In the genomic region with DNA sequence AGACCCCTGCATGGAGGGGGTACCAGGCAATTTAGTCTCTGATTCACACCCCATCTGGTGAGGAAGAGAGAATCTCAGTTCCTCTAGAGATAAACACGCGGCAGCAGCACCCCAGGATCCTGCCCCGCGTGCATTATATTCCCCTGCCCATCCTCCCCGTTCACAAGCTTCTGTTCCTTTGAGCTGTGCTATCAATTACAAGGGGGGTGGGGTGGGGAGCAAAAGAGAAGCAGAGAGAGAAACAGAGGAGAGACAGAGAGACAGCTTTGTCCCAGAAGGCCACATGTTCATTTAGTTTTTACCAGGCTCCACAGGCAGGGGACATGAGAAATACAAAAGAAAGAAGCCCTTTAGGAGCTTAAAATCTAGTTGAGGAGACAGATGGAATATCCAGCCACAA, we compare ENCODE assay signal across 18 cellular contexts. TPM values are rescaled to one million over a fixed set of nuclear protein-coding genes. Genes with fewer than 3 reads are reported as not detected.
DNase-seq lines count a peak whose midpoint lies in the region; ATAC-seq, FAIRE-seq and TF ChIP-seq lines count a peak whose summit lies in the region.
"Had no signal": no experiment of that assay in that cellular context is flagged by ENCODE, and none has a peak within 500 bp of the region (broad histone marks: within the 10 kb centered on the region; RNA-seq: fewer than 3 reads in every experiment).

No MANE protein-coding gene starts in this region.

- no peak overlapping the region for H2AFZ ChIP-seq in neural progenitor cell (replicated peaks)

- H3K9me3 ChIP-seq in endodermal cell (ENCODE audit: control insufficient read depth, low read length) (no peaks in the 10 kb centered on the region), neural progenitor cell (ENCODE audit: low read depth) (no peaks in the 10 kb centered on the region), suprapubic skin (no peaks in the 10 kb centered on the region)

- TF ChIP-seq CTCF in D721Med (IDR thresholded peaks at IDR 0.05; ENCODE audit: insufficient read depth, missing control alignments) (no peak), endodermal cell (conservative IDR thresholded peaks at IDR 0.05) (no peak), neural progenitor cell (IDR thresholded peaks at IDR 0.05) (no peak), suprapubic skin (IDR thresholded peaks at IDR 0.05) (no peak)

- H3K36me3 Mint-ChIP-seq in endodermal cell (ENCODE audit: low read depth) (peaks cover 3% of the 10 kb centered on the region), neural progenitor cell (peaks cover 18% of the 10 kb centered on the region)

- H3K4me1 ChIP-seq in endodermal cell (ENCODE audit: control insufficient read depth, insufficient read depth, low read length): peaks cover 25% of the 10 kb centered on the region
- peaks cover 60% of the 10 kb centered on the region for H3K4me1 ChIP-seq in neural progenitor cell
- H3K4me1 ChIP-seq in suprapubic skin: no peaks in the 10 kb centered on the region

- H3K4me3 Mint-ChIP-seq in endodermal cell (no peak overlapping the region), neural progenitor cell (peak overlapping the region; percentile 73)
- H3K4me3 Mint-ChIP-seq: activated CD4-positive, alpha-beta memory T cell treated with anti-CD3 and anti-CD28 coated beads, Interleukin-2, amount 10 ng/mL, durations not matched to agents 7 days and 5 days; activated T-helper 1 cell treated with anti-CD3 and anti-CD28 coated beads, Interleukin-12 subunit alpha, Interleukin-12 subunit beta, Interleukin-2, Interleukin-4 antibody, amounts not matched to agents 30 ng/mL and 10 ng/mL and 1 ng/mL, durations not matched to agents 14 hours and 24 hours and 36 hours had no signal

- H3K9me3 Mint-ChIP-seq in endodermal cell (no peaks in the 10 kb centered on the region), neural progenitor cell (no peaks in the 10 kb centered on the region)
- H3K9me3 Mint-ChIP-seq: activated CD4-positive, alpha-beta memory T cell treated with anti-CD3 and anti-CD28 coated beads, Interleukin-2, amount 10 ng/mL, durations not matched to agents 7 days and 5 days; activated T-helper 1 cell treated with anti-CD3 and anti-CD28 coated beads, Interleukin-12 subunit alpha, Interleukin-12 subunit beta, Interleukin-2, Interleukin-4 antibody, amounts not matched to agents 30 ng/mL and 10 ng/mL and 1 ng/mL, durations not matched to agents 14 hours and 24 hours and 36 hours had no signal

- no peak overlapping the region for H3K4me3 ChIP-seq in endodermal cell (ENCODE audit: low read length)
- H3K4me3 ChIP-seq in neural progenitor cell: peak overlapping the region; percentile 28
- H3K4me3 ChIP-seq in suprapubic skin: no peak overlapping the region
- H3K4me3 ChIP-seq: lung had no signal

- H3K79me2 ChIP-seq in neural progenitor cell (ENCODE audit: low read depth): no peaks in the 10 kb centered on the region

- H3K9ac ChIP-seq in endodermal cell (ENCODE audit: extremely low read depth, low read length, poor library complexity, severe bottlenecking): no peak overlapping the region
- no peak overlapping the region for H3K9ac ChIP-seq in neural progenitor cell

- peak overlapping the region; percentile 74 for H3K4me2 ChIP-seq in neural progenitor cell

- H3K27me3 ChIP-seq in endodermal cell (ENCODE audit: control insufficient read depth, insufficient read depth, low read length, poor library complexity, severe bottlenecking) (no peaks in the 10 kb centered on the region), neural progenitor cell (peaks cover 31% of the 10 kb centered on the region), suprapubic skin (peaks cover 17% of the 10 kb centered on the region)

- H3K4me1 Mint-ChIP-seq in endodermal cell (peaks cover 57% of the 10 kb centered on the region), neural progenitor cell (peaks cover 81% of the 10 kb centered on the region)
- H3K4me1 Mint-ChIP-seq: activated CD4-positive, alpha-beta memory T cell treated with anti-CD3 and anti-CD28 coated beads, Interleukin-2, amount 10 ng/mL, durations not matched to agents 7 days and 5 days had no signal

- H3K27me3 Mint-ChIP-seq in endodermal cell (ENCODE audit: insufficient read depth) (peaks cover 2% of the 10 kb centered on the region), neural progenitor cell (ENCODE audit: insufficient read depth, low read depth) (peaks cover 11% of the 10 kb centered on the region)

- H3K36me3 ChIP-seq in endodermal cell (ENCODE audit: control insufficient read depth, insufficient read depth, low read length) (no peaks in the 10 kb centered on the region), neural progenitor cell (no peaks in the 10 kb centered on the region), suprapubic skin (no peaks in the 10 kb centered on the region)

- peak; percentile 6 for FAIRE-seq in D721Med (lab: Jason Lieb, UNC)

- peaks cover 68% of the 10 kb centered on the region for H4K20me1 ChIP-seq in neural progenitor cell (ENCODE audit: low read depth)

- H3K27ac Mint-ChIP-seq in endodermal cell (peak overlapping the region; percentile 39), neural progenitor cell (peak overlapping the region; percentile 98)
- H3K27ac Mint-ChIP-seq: activated CD4-positive, alpha-beta memory T cell treated with anti-CD3 and anti-CD28 coated beads, Interleukin-2, amount 10 ng/mL, durations not matched to agents 7 days and 5 days; activated T-helper 1 cell treated with anti-CD3 and anti-CD28 coated beads, Interleukin-12 subunit alpha, Interleukin-12 subunit beta, Interleukin-2, Interleukin-4 antibody, amounts not matched to agents 30 ng/mL and 10 ng/mL and 1 ng/mL, durations not matched to agents 14 hours and 24 hours and 36 hours had no signal

- WGBS in endodermal cell (ENCODE audit: insufficient coverage in 1 of 2, insufficient read length in 1 of 2), 2 experiments: 29% methylated on average over 3 of the region's 5 CpGs; no CpG with 5 or more reads in 1 of the 2 experiments
- WGBS in suprapubic skin: 82% methylated on average over 5 of the region's 5 CpGs

- peaks cover 42% of the 10 kb centered on the region for H3F3A ChIP-seq in neural progenitor cell (ENCODE audit: low read depth)

- no peak for DNase-seq in D721Med (ENCODE audit: insufficient read length, low spot score)
- DNase-seq in NCI-H2171 treated with DMSO at 0.1 percent for 48 hours (lab: John Stamatoyannopoulos, UW): peak; percentile 71
- no peak for DNase-seq in endodermal cell
- peak; percentile 49 for DNase-seq in neural progenitor cell (ENCODE audit: low spot score)
- DNase-seq in AML-193 (lab: John Stamatoyannopoulos, UW): no peak
- DNase-seq in suprapubic skin (ENCODE audit: low spot score in 2 of 2): no peak
- DNase-seq in T-helper 2 cell: no peak
- DNase-seq: activated CD4-positive, alpha-beta memory T cell treated with anti-CD3 and anti-CD28 coated beads, Interleukin-2, amount 10 ng/mL, durations not matched to agents 7 days and 5 days; foreskin fibroblast; Kasumi-1; NCI-H1436 treated with DMSO at 0.1 percent for 48 hours; stimulated activated CD4-positive, alpha-beta T cell treated with anti-CD3 and anti-CD28 coated beads, Interleukin-4, amount 100 ng/mL, for 1 hour; SW 1271 had no signal

- TF ChIP-seq EP300 in suprapubic skin (IDR thresholded peaks at IDR 0.05): no peak

- H3K27ac ChIP-seq in endodermal cell (ENCODE audit: low read depth, low read length) (peak overlapping the region; percentile 99), neural progenitor cell (peak overlapping the region; percentile 43), suprapubic skin (no peak overlapping the region)
- H3K27ac ChIP-seq: HL-60 had no signal

- no peak for ATAC-seq in HG03457 (IDR thresholded peaks at IDR 0.05; ENCODE audit: unreplicated experiment)

- no peak for TF ChIP-seq POLR2A in suprapubic skin (IDR thresholded peaks at IDR 0.05)

RNA-seq across cellular contexts. Expression of a gene that starts 9.2 kb away (rescaled TPM):
- total RNA-seq in endodermal cell (10 to 100 TPM in 1 of 2 donors, 1 to 10 TPM in 1; 7.9 to 13.5 TPM), neural progenitor cell (ENCODE audit: low replicate concordance) (15.8 and 29.4 TPM in 2 replicates), suprapubic skin (not detected)
- polyA plus RNA-seq in endodermal cell (2013, experiment 1 of 2): 160 TPM
- 139 TPM for polyA plus RNA-seq in endodermal cell (2013, experiment 2 of 2)
- total RNA-seq: activated CD4-positive, alpha-beta memory T cell treated with anti-CD3 and anti-CD28 coated beads, Interleukin-2, amount 10 ng/mL, durations not matched to agents 7 days and 5 days; activated T-helper 1 cell treated with anti-CD3 and anti-CD28 coated beads, Interleukin-12 subunit alpha, Interleukin-12 subunit beta, Interleukin-2, Interleukin-4 antibody, amounts not matched to agents 30 ng/mL and 10 ng/mL and 1 ng/mL, durations not matched to agents 14 hours and 24 hours and 36 hours; RPMI7951 had no signal
- polyA plus RNA-seq: lung had no signal

RNA-seq across cellular contexts. Expression of a gene that starts 54.1 kb away (rescaled TPM):
- 10 to 100 TPM; 23.0 to 23.5 TPM for total RNA-seq in endodermal cell
- polyA plus RNA-seq in endodermal cell (2013, experiment 1 of 2): 27.9 TPM
- 27.0 TPM for polyA plus RNA-seq in endodermal cell (2013, experiment 2 of 2)
- total RNA-seq in neural progenitor cell (ENCODE audit: low replicate concordance): 13.0 and 17.7 TPM in 2 replicates
- 1 to 10 TPM in 1 of 4 donors, under 1 TPM in 3; 0.16 to 1.4 (median 0.35) TPM for total RNA-seq in suprapubic skin

Comparison
In these comparisons a context has a peak if more than half of its experiments do, and no peak if none do; other contexts are left out.
1. DNase-seq: peak in NCI-H2171 treated with DMSO at 0.1 percent for 48 hours (single experiment) and neural progenitor cell (single experiment); none in D721Med (single experiment), endodermal cell (single experiment), AML-193 (0 of 2), suprapubic skin (0 of 2) and T-helper 2 cell (0 of 5).
2. RNA of a gene that starts 9.2 kb away (total RNA-seq): 15.8 to 29.4 TPM in neural progenitor cell and 7.9 to 13.5 TPM in endodermal cell; not detected in suprapubic skin; every median in the first group is over 4 times any median in the second.